ENCODE assay signal across 8 cellular contexts in the genomic region with DNA sequence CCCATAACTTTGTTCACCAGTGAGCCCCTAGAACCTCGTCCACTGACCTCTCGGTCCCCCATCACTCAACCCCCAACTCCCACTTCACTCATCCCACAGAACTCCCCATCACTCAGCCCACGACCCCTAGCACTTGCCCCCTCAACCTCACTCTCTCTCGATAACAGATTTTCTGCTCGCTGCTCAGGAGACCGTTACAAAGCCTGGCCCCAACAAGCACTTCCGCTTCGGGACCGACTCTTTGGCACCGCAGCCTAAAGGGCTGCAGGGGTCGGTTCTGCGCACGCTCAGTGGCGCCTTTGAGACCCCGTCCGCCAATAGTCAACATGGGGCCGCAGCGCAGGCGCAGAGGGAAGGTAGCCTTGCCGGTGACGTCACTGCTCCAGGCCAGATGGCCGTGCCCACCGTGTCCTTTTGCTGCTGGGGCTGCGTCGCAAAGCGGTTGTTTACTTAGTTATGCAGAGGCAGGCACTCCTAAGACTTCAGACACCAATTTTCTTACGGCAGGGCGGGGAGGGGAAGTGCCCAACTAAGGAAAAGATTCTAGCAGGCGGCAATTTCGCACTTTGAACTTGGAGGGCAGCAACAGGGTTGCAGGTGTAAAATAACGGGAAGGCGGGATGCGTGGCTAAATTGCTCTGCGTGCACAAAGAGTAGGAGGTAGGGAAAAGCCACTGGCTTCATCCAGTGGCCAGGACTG. TPM values are rescaled to one million over a fixed set of nuclear protein-coding genes. Genes with fewer than 3 reads are reported as not detected.
DNase-seq lines count a peak whose midpoint lies in the region; ATAC-seq and TF ChIP-seq lines count a peak whose summit lies in the region.

Gene ZNF182 (minus strand): TSS at position 232 of the 700 bp plus-strand sequence. CDS start 1,380 bp downstream, outside the sequence.

- no peaks in the 10 kb centered on the region for H3K36me3 ChIP-seq in PC-9 (ENCODE audit: low read depth)
- H3K36me3 ChIP-seq in esophagus (ENCODE audit: control insufficient read depth in 2 of 2, insufficient read depth in 2 of 2, low read length in 1 of 2): no peaks in the 10 kb centered on the region
- H3K36me3 ChIP-seq in muscle layer of colon (ENCODE audit: insufficient read depth, low read length): no peaks in the 10 kb centered on the region

- H3K27me3 ChIP-seq in PC-9 (ENCODE audit: insufficient read depth, low read depth) (no peaks in the 10 kb centered on the region), esophagus (ENCODE audit: control insufficient read depth in 1 of 2, insufficient read depth in 2 of 2, low read length in 2 of 2) (no peaks in the 10 kb centered on the region), muscle layer of colon (ENCODE audit: control insufficient read depth in 1 of 2, insufficient read depth in 2 of 2, low read length in 2 of 2) (no peaks in the 10 kb centered on the region)

- no peaks in the 10 kb centered on the region for H3F3A ChIP-seq in PC-9 (ENCODE audit: insufficient read depth, low read depth)

- H3K4me2 ChIP-seq in PC-9: peak within 1 kb of the TSS; percentile 55

- H3K4me1 ChIP-seq in PC-9 (replicated peaks; ENCODE audit: insufficient read depth) (no peaks in the 10 kb centered on the region), esophagus (ENCODE audit: control insufficient read depth in 2 of 2, insufficient read depth in 2 of 2, low read length in 1 of 2) (no peaks in the 10 kb centered on the region), muscle layer of colon (ENCODE audit: insufficient read depth, low read length) (peaks cover 6% of the 10 kb centered on the region)

- peak within 1 kb of the TSS; percentile 63 for H3K9ac ChIP-seq in muscle layer of colon (ENCODE audit: low read length)

- ATAC-seq in GM21619 (IDR thresholded peaks at IDR 0.05; ENCODE audit: unreplicated experiment): peak; percentile 95
- ATAC-seq in activated T-cell treated with anti-CD3 and anti-CD28 coated beads, Interleukin-2, amount 50 U/mL, for 4 hours: peak; percentile 97 to 98

- H3K79me2 ChIP-seq in PC-9 (ENCODE audit: low read depth): no peaks in the 10 kb centered on the region

- POLR2A ChIA-PET in PC-9 (lab: Charles Lee; ENCODE audit: unreplicated experiment): no interaction called here

- TF ChIP-seq CTCF in PC-9 (conservative IDR thresholded peaks at IDR 0.05): no peak

- no peaks in the 10 kb centered on the region for H3K9me2 ChIP-seq in PC-9 (ENCODE audit: insufficient read depth)

- intact Hi-C loops in PC-9 (cut with micrococcal nuclease; ENCODE audit: unreplicated experiment): no loop called here

- no peaks in the 10 kb centered on the region for H4K20me1 ChIP-seq in PC-9 (ENCODE audit: insufficient read depth)

- peaks cover 23% of the 10 kb centered on the region for H3K4me1 Mint-ChIP-seq in activated T-cell treated with anti-CD3 and anti-CD28 coated beads, Interleukin-2, amount 50 U/mL, for 4 hours (ENCODE audit: low read depth)

- DNase-seq in DMS153 treated with DMSO at 0.1 percent for 48 hours (lab: John Stamatoyannopoulos, UW; ENCODE audit: unreplicated experiment) (peak; percentile 74), KBM-7 (peak; percentile 98), PC-9 (peak; percentile 62 to 75)
- DNase-seq in activated T-cell treated with anti-CD3 and anti-CD28 coated beads, Interleukin-2, amount 50 U/mL, for 4 hours: peak; percentile 86
- peak; percentile 93 for DNase-seq in stimulated activated CD8-positive, alpha-beta memory T cell treated with anti-CD3 and anti-CD28 coated beads, Interleukin-4, amount 100 ng/mL, for 48 hours

- peak within 1 kb of the TSS; percentile 95 for H3K4me3 Mint-ChIP-seq in activated T-cell treated with anti-CD3 and anti-CD28 coated beads, Interleukin-2, amount 50 U/mL, for 4 hours

- H3K36me3 Mint-ChIP-seq in activated T-cell treated with anti-CD3 and anti-CD28 coated beads, Interleukin-2, amount 50 U/mL, for 4 hours (ENCODE audit: insufficient read depth): peaks cover 7% of the 10 kb centered on the region

- H3K9me3 ChIP-seq in PC-9 (ENCODE audit: insufficient read depth, low read depth): no peaks in the 10 kb centered on the region
- H3K9me3 ChIP-seq in esophagus (ENCODE audit: control insufficient read depth in 2 of 2, insufficient read depth in 1 of 2, low read depth in 1 of 2, low read length in 1 of 2): peaks cover 0 to 4% of the 10 kb centered on the region in 2 donors
- no peaks in the 10 kb centered on the region for H3K9me3 ChIP-seq in muscle layer of colon (ENCODE audit: low read length)

- H2AFZ ChIP-seq in PC-9: peak within 1 kb of the TSS; percentile 75

- in situ Hi-C loops in KBM-7 (cut with MboI; ENCODE audit: low pct_unique_long_range_greater_than_20kb, low sequenced_read_pairs): no loop called here

- no TSS peak for BruUV-seq in PC-9 (replicated peaks; lab: Mats Ljungman, UMichigan)

- H3K9me3 Mint-ChIP-seq in activated T-cell treated with anti-CD3 and anti-CD28 coated beads, Interleukin-2, amount 50 U/mL, for 4 hours: no peaks in the 10 kb centered on the region

- peak within 1 kb of the TSS; percentile 58 for H3K4me3 ChIP-seq in PC-9
- peak within 1 kb of the TSS; percentile 56 to 61 for H3K4me3 ChIP-seq in esophagus (ENCODE audit: low read depth in 1 of 2, low read length in 2 of 2)
- H3K4me3 ChIP-seq in muscle layer of colon (ENCODE audit: low read depth in 1 of 2, low read length in 2 of 2): peak within 1 kb of the TSS; percentile 78

- WGBS in esophagus, 2 donors: 0 to 27% methylated on average over 33 to 34 of the region's 34 CpGs

- no peak within 1 kb of the TSS for H3K27ac ChIP-seq in PC-9
- H3K27ac ChIP-seq in esophagus (ENCODE audit: low read depth in 2 of 2, low read length in 1 of 2): peak within 1 kb of the TSS; percentile 64 to 82
- H3K27ac ChIP-seq in muscle layer of colon (ENCODE audit: low read depth, low read length): peak within 1 kb of the TSS; percentile 61

- H3K27me3 Mint-ChIP-seq in activated T-cell treated with anti-CD3 and anti-CD28 coated beads, Interleukin-2, amount 50 U/mL, for 4 hours (ENCODE audit: low read depth): no peaks in the 10 kb centered on the region

- CTCF ChIA-PET in PC-9 (lab: Charles Lee): no interaction called here

RNA-seq across cellular contexts. Expression of gene ZNF182, which starts in this region (rescaled TPM):
- total RNA-seq in PC-9 (2021): 3.1 and 3.8 TPM in 2 replicates
- 1 to 10 TPM; 3.3 to 4.0 (median 3.7) TPM for total RNA-seq in activated T-cell treated with anti-CD3 and anti-CD28 coated beads, Interleukin-2, amount 50 U/mL, for 4 hours
- 1 to 10 TPM; 1.4 to 2.1 TPM for polyA plus RNA-seq in esophagus
